In genomic region chr9:12680757-12681156, GRCh38 we compare ENCODE assay signal across 20 cellular contexts. TPM values are rescaled to one million over a fixed set of nuclear protein-coding genes. Genes with fewer than 3 reads are reported as not detected.
DNase-seq lines count a peak whose midpoint lies in the region; ATAC-seq and TF ChIP-seq lines count a peak whose summit lies in the region.
"Had no signal": no experiment of that assay in that cellular context is flagged by ENCODE, and none has a peak within 500 bp of the region (broad histone marks: within the 10 kb centered on the region; RNA-seq: fewer than 3 reads in every experiment).

No MANE protein-coding gene starts in this region.

- peak overlapping the region; percentile 25; the same call in 1 of the 2 replicates for H3K56ac ChIP-seq in IMR-90 (ENCODE audit: extremely low read depth, insufficient read depth, low read length)

- H4K8ac ChIP-seq in IMR-90 (ENCODE audit: low read depth in 2 of 2, low read length in 2 of 2) (peak overlapping the region in 1 of 2 experiments; percentile 58; a peak in 1 of 4 replicates), mesenchymal stem cell (ENCODE audit: low read length) (peak overlapping the region; percentile 52)

- CTCF ChIA-PET in IMR-90 (lab: Yijun Ruan, JAX): no interaction called here

- H2AK5ac ChIP-seq in IMR-90 (ENCODE audit: low read depth, low read length): no peak overlapping the region
- H2AK5ac ChIP-seq in mesenchymal stem cell (ENCODE audit: low read length, severe bottlenecking): no peak overlapping the region

- BruUV-seq in IMR-90 (replicated peaks; lab: Mats Ljungman, UMichigan): no TSS peak

- H2BK12ac ChIP-seq in mesenchymal stem cell (ENCODE audit: low read length in 2 of 2): no peak overlapping the region

- in situ Hi-C loops in IMR-90 (cut with MboI; ENCODE audit: low sequenced_read_pairs): no loop called here

- H3K14ac ChIP-seq in IMR-90 (replicated peaks; ENCODE audit: low read depth, low read length): no peak overlapping the region
- H3K14ac ChIP-seq in mesenchymal stem cell (ENCODE audit: low read length in 2 of 2): no peak overlapping the region

- H3K18ac ChIP-seq in IMR-90 (ENCODE audit: low read depth, low read length) (peak overlapping the region; percentile 78; the same call in 1 of the 2 replicates), mesenchymal stem cell (ENCODE audit: low read depth in 1 of 2, low read length in 2 of 2) (no peak overlapping the region)

- H4K5ac ChIP-seq in IMR-90 (ENCODE audit: low read depth, low read length): no peak overlapping the region

- ATAC-seq in IMR-90 (ENCODE audit: low read depth): peak; percentile 22; the same call in 1 of the 2 replicates
- ATAC-seq: GM12878 had no signal

- no CpG with 5 or more reads among the region's 3 CpGs for WGBS in IMR-90 (ENCODE audit: extremely low coverage in 2 of 2, insufficient read length in 1 of 2), 2 experiments
- 100% methylated on average over 1 of the region's 3 CpGs for WGBS in mesenchymal stem cell

- H3K4ac ChIP-seq in IMR-90 (ENCODE audit: low read depth, low read length) (peak overlapping the region; percentile 84; the same call in 1 of the 2 replicates), mesenchymal stem cell (ENCODE audit: low read depth in 1 of 2, low read length in 2 of 2) (peak overlapping the region in 1 of 2 experiments; percentile 69)

- H3K9ac ChIP-seq in IMR-90 (ENCODE audit: low read depth, low read length) (no peak overlapping the region), adipocyte (ENCODE audit: low read length) (no peak overlapping the region), mesenchymal stem cell (ENCODE audit: low read length) (no peak overlapping the region)

- H2BK120ac ChIP-seq in IMR-90 (ENCODE audit: low read depth, low read length): peak overlapping the region; percentile 84
- H2BK120ac ChIP-seq in mesenchymal stem cell (ENCODE audit: low read depth, low read length): no peak overlapping the region

- H3K27ac ChIP-seq in IMR-90 (ENCODE audit: insufficient read depth, low read length) (no peak overlapping the region), mesenchymal stem cell (ENCODE audit: low read length, poor library complexity, severe bottlenecking) (peak overlapping the region; percentile 26)

- H2BK5ac ChIP-seq in IMR-90 (ENCODE audit: low read depth, low read length, poor library complexity, severe bottlenecking): peak overlapping the region; percentile 19
- no peak overlapping the region for H2BK5ac ChIP-seq in mesenchymal stem cell (ENCODE audit: low read depth, low read length, poor library complexity, severe bottlenecking)

- intact Hi-C loops in IMR-90 (cut with micrococcal nuclease): no loop called here

- H4K91ac ChIP-seq in IMR-90 (ENCODE audit: insufficient read depth, low read depth, low read length) (peak overlapping the region; percentile 80; the same call in 1 of the 2 replicates), mesenchymal stem cell (ENCODE audit: low read length) (no peak overlapping the region)

- dilution Hi-C loops in IMR-90 (cut with HindIII; ENCODE audit: low sequenced_read_pairs, unreplicated experiment): no loop called here

- no peaks in the 10 kb centered on the region for H3K9me3 ChIP-seq in IMR-90 (ENCODE audit: control insufficient read depth, insufficient read depth, low read length)
- H3K9me3 ChIP-seq in adipocyte (ENCODE audit: control insufficient read depth, low read length): no peaks in the 10 kb centered on the region
- no peaks in the 10 kb centered on the region for H3K9me3 ChIP-seq in mesenchymal stem cell (ENCODE audit: control insufficient read depth, low read length)
- H3K9me3 ChIP-seq: Caco-2 had no signal

- TF ChIP-seq RAD21 in IMR-90 (IDR thresholded peaks at IDR 0.05; ENCODE audit: low read length): no peak

- H2AFZ ChIP-seq in IMR-90 (replicated peaks; ENCODE audit: low read length, poor library complexity): no peak overlapping the region
- no peak overlapping the region for H2AFZ ChIP-seq in mesenchymal stem cell (ENCODE audit: low read depth, low read length)

- H2BK15ac ChIP-seq in IMR-90 (ENCODE audit: low read depth, low read length) (no peak overlapping the region), mesenchymal stem cell (ENCODE audit: low read depth, poor library complexity, severe bottlenecking) (peak overlapping the region; percentile 67)

- POLR2A ChIA-PET in IMR-90 (lab: Charles Lee; ENCODE audit: unreplicated experiment): no interaction called here

- H2AK9ac ChIP-seq in IMR-90 (replicated peaks; ENCODE audit: low read depth, low read length, poor library complexity): no peak overlapping the region

- H3K27me3 ChIP-seq in IMR-90 (ENCODE audit: control insufficient read depth, insufficient read depth, low read length): no peaks in the 10 kb centered on the region
- H3K27me3 ChIP-seq in adipocyte (replicated peaks; ENCODE audit: control insufficient read depth, insufficient read depth, low read length): no peaks in the 10 kb centered on the region
- H3K27me3 ChIP-seq in mesenchymal stem cell (ENCODE audit: control insufficient read depth in 1 of 2, insufficient read depth in 1 of 2, low read length in 2 of 2): peaks cover 0 to 10% of the 10 kb centered on the region in 2 experiments

- H3K79me1 ChIP-seq in IMR-90 (ENCODE audit: low read depth in 1 of 2, low read length in 2 of 2) (no peaks in the 10 kb centered on the region), mesenchymal stem cell (replicated peaks; ENCODE audit: low read length, poor library complexity, severe bottlenecking) (no peaks in the 10 kb centered on the region)

- H3K23ac ChIP-seq in IMR-90 (ENCODE audit: low read depth, low read length) (peak overlapping the region; percentile 59; the same call in 1 of the 2 replicates), mesenchymal stem cell (ENCODE audit: low read length in 2 of 2) (no peak overlapping the region)

- no peak for TF ChIP-seq POLR2A in IMR-90 (IDR thresholded peaks at IDR 0.05; ENCODE audit: low read depth, low read length)
- no peak for TF ChIP-seq POLR2A in erythroblast (IDR thresholded peaks at IDR 0.05; ENCODE audit: low read length)

- no peaks in the 10 kb centered on the region for H3K36me3 ChIP-seq in IMR-90 (ENCODE audit: control insufficient read depth, insufficient read depth, low read length)
- no peaks in the 10 kb centered on the region for H3K36me3 ChIP-seq in adipocyte (ENCODE audit: control insufficient read depth, insufficient read depth, low read length, severe bottlenecking)
- no peaks in the 10 kb centered on the region for H3K36me3 ChIP-seq in mesenchymal stem cell (ENCODE audit: control insufficient read depth in 1 of 2, insufficient read depth in 2 of 2, low read depth in 1 of 2, low read length in 2 of 2)

- H2BK20ac ChIP-seq in IMR-90 (ENCODE audit: low read depth, low read length): peak overlapping the region; percentile 91

- DNase-seq in EH (ENCODE audit: low read depth) (peak; percentile 1), IMR-90 (no peak), adipocyte (ENCODE audit: low read depth) (peak; percentile 17), mesenchymal stem cell (no peak), erythroblast (lab: John Stamatoyannopoulos, UW) (no peak), KG1 (lab: John Stamatoyannopoulos, UW) (no peak)
- DNase-seq in stimulated activated naive CD4-positive, alpha-beta T cell (lab: John Stamatoyannopoulos, UW): no peak
- DNase-seq in activated T-cell treated with anti-CD3 and anti-CD28 coated beads, Interleukin-2, amount 50 U/mL, for 1 hour: no peak
- DNase-seq: AML-193, Caco-2, DMS53, GOT3, NCI-H187 treated with DMSO at 0.1 percent for 48 hours, NCI-H2171 treated with DMSO at 0.1 percent for 48 hours, NCI-H510A, NCI-H82, SIG-M5 had no signal

- H3K4me2 ChIP-seq in IMR-90 (ENCODE audit: low read depth, low read length) (no peak overlapping the region), mesenchymal stem cell (ENCODE audit: low read length, poor library complexity, severe bottlenecking) (no peak overlapping the region)

- H3K9me1 ChIP-seq in IMR-90 (ENCODE audit: insufficient read depth, low read length): peaks cover 2% of the 10 kb centered on the region; the same call in 1 of the 2 replicates

- H3K4me1 ChIP-seq in IMR-90 (ENCODE audit: control insufficient read depth, insufficient read depth, low read length): peaks cover 7% of the 10 kb centered on the region; the same call in 1 of the 2 replicates
- no peaks in the 10 kb centered on the region for H3K4me1 ChIP-seq in adipocyte (ENCODE audit: control insufficient read depth, insufficient read depth, low read length)
- peaks cover 2% of the 10 kb centered on the region for H3K4me1 ChIP-seq in mesenchymal stem cell (ENCODE audit: control insufficient read depth, insufficient read depth, low read depth, low read length)

- H4K20me1 ChIP-seq in IMR-90 (ENCODE audit: insufficient read depth, low read length): no peaks in the 10 kb centered on the region

- no peak overlapping the region for H3K4me3 ChIP-seq in IMR-90 (ENCODE audit: insufficient read depth, low read depth, low read length)
- no peak overlapping the region for H3K4me3 ChIP-seq in adipocyte (ENCODE audit: low read length)
- no peak overlapping the region for H3K4me3 ChIP-seq in mesenchymal stem cell (ENCODE audit: insufficient read depth in 1 of 2, low read depth in 1 of 2, low read length in 2 of 2)
- H3K4me3 ChIP-seq: GM12878 had no signal

- TF ChIP-seq CTCF in IMR-90 (conservative IDR thresholded peaks at IDR 0.05; ENCODE audit: low read depth, low read length): no peak

TF ChIP-seq in IMR-90, 13 proteins besides CTCF, POLR2A, EP300 and RAD21 (continues in another document):
- TF ChIP-seq ELK1 (IDR thresholded peaks at IDR 0.05; ENCODE audit: borderline replicate concordance, low read depth, low read length): no peak
- no peak for TF ChIP-seq CHD1 (IDR thresholded peaks at IDR 0.05; ENCODE audit: low read depth, low read length)

RNA-seq across cellular contexts. Expression of gene TYRP1, which starts 12.4 kb away (rescaled TPM):
- 0.83 and 0.90 TPM in 2 replicates for total RNA-seq in IMR-90 (2012; rRNA removed)
- polyA plus RNA-seq in IMR-90 (2012; rRNA removed): 0.60 and 0.86 TPM in 2 replicates
- 0.20 and 0.32 TPM in 2 replicates for polyA plus RNA-seq in IMR-90 (2012; cell fraction: cytosol; rRNA removed)
- polyA plus RNA-seq in IMR-90 (2012; cell fraction: nucleus; rRNA removed; ENCODE audit: low replicate concordance): 0.13 and 0.20 TPM in 2 replicates
- 36.8 TPM for polyA plus RNA-seq in mesenchymal stem cell (2013, experiment 1 of 2)
- 37.9 TPM for polyA plus RNA-seq in mesenchymal stem cell (2013, experiment 2 of 2)
- total RNA-seq: Caco-2, G401, GM12878, HFFc6 had no signal

Comparison
In these comparisons a context has a peak if more than half of its experiments do, and no peak if none do; other contexts are left out.
1. DNase-seq: peak in EH (single experiment) and adipocyte (single experiment); none in IMR-90 (single experiment), mesenchymal stem cell (single experiment), stimulated activated naive CD4-positive, alpha-beta T cell (0 of 6), erythroblast (0 of 2), activated T-cell treated with anti-CD3 and anti-CD28 coated beads, Interleukin-2, amount 50 U/mL, for 1 hour (single experiment) and KG1 (single experiment).